8 cellular contexts compared by ENCODE assay signal in the genomic region with DNA sequence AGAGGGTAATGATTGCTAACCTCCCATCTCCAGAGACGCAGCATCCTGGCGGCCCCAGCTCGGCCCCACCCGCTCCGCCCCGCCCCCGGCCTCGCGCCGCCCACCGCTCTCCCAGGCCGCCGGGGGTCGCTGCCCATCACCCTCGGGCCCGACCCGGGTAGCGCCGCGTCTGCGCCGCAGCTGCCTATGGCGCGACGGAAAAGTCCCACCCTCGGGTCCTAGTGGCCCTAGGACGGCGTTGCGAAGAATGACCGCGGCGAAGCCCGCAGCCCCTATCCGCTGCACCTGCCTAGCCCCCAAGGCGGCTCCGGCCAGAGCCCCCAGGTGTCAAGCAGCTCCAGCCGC.
DNase-seq lines count a peak whose midpoint lies in the region; ATAC-seq and TF ChIP-seq lines count a peak whose summit lies in the region.

No MANE protein-coding gene starts in this region.

- H3K27me3 Mint-ChIP-seq in central memory CD8-positive, alpha-beta T cell: no peaks in the 10 kb centered on the region

- H3K27ac Mint-ChIP-seq in central memory CD8-positive, alpha-beta T cell (ENCODE audit: low read depth): peak overlapping the region; percentile 100

- TF ChIP-seq CTCF in WI38 (IDR thresholded peaks at IDR 0.05; ENCODE audit: low read depth, low read length): no peak

- H3K36me3 Mint-ChIP-seq in central memory CD8-positive, alpha-beta T cell (ENCODE audit: insufficient read depth): peaks cover 62% of the 10 kb centered on the region

- H3K4me1 Mint-ChIP-seq in central memory CD8-positive, alpha-beta T cell: peaks cover 50% of the 10 kb centered on the region

- H3K9me3 Mint-ChIP-seq in central memory CD8-positive, alpha-beta T cell: no peaks in the 10 kb centered on the region

- ATAC-seq in HG02588 (IDR thresholded peaks at IDR 0.05; ENCODE audit: unreplicated experiment): peak; percentile 55
- peak; percentile 47 for ATAC-seq in central memory CD8-positive, alpha-beta T cell (replicated peaks; ENCODE audit: extremely low read depth, poor library complexity, severe bottlenecking)

- peak overlapping the region; percentile 99 for H3K4me3 ChIP-seq in WI38 (ENCODE audit: low read depth, low read length)

- DNase-seq in NCI-H2107 (lab: John Stamatoyannopoulos, UW): peak; percentile 17
- DNase-seq in NCI-H2107 treated with DMSO at 0.1 percent for 48 hours (lab: John Stamatoyannopoulos, UW; ENCODE audit: unreplicated experiment): no peak
- DNase-seq in NCI-H1092 treated with DMSO at 0.1 percent for 48 hours (lab: John Stamatoyannopoulos, UW): peak; percentile 62
- DNase-seq in central memory CD8-positive, alpha-beta T cell (ENCODE audit: low spot score in 2 of 2): peak; percentile 58 to 69
- DNase-seq in stimulated activated CD4-positive, alpha-beta T cell treated with anti-CD3 and anti-CD28 coated beads, Interleukin-4, amount 100 ng/mL, for 48 hours (ENCODE audit: low read depth in 2 of 2): peak; percentile 53 to 68

- peak overlapping the region; percentile 90 for H3K27ac ChIP-seq in layer of hippocampus (ENCODE audit: low read depth, low read length)

- H3K27me3 ChIP-seq in layer of hippocampus (ENCODE audit: control insufficient read depth, insufficient read depth, low read length): no peaks in the 10 kb centered on the region

- peak overlapping the region; percentile 97 for H3K4me3 Mint-ChIP-seq in central memory CD8-positive, alpha-beta T cell
